Comparison of ENCODE assay signal across 18 cellular contexts in genomic region chr7:79308176-79308575, GRCh38.
DNase-seq lines count a peak whose midpoint lies in the region; ATAC-seq, FAIRE-seq and TF ChIP-seq lines count a peak whose summit lies in the region.
"Had no signal": no experiment of that assay in that cellular context is flagged by ENCODE, and none has a peak within 500 bp of the region (broad histone marks: within the 10 kb centered on the region; RNA-seq: fewer than 3 reads in every experiment).

No MANE protein-coding gene starts in this region.

- H3K4me3 ChIP-seq in GM23248 (no peak overlapping the region), PC-3 (ENCODE audit: low read length) (no peak overlapping the region), HepG2 (replicated peaks in 1 of 3; ENCODE audit: insufficient read depth in 1 of 3, low read depth in 2 of 3, low read length in 3 of 3) (no peak overlapping the region), lower lobe of right lung (no peak overlapping the region)
- H3K4me3 ChIP-seq: K562 had no signal

- H3F3A ChIP-seq in GM23248 (ENCODE audit: insufficient read depth) (no peaks in the 10 kb centered on the region), PC-3 (ENCODE audit: low read length, unreplicated experiment) (no peaks in the 10 kb centered on the region)

- CTCF ChIA-PET in PC-3 (lab: Charles Lee) (interaction anchor here (0.6 to 1.2 kb wide), 2 partner anchors 10 to 102 kb away, joined by 3 to 10 read pairs; no protein-coding TSS in a partner anchor), HepG2 (lab: Yijun Ruan, JAX; ENCODE audit: low intra/inter-chr PET ratio, low total read pairs) (no interaction called here)

- no peak overlapping the region for H3K9ac ChIP-seq in GM23248
- no peak overlapping the region for H3K9ac ChIP-seq in PC-3 (ENCODE audit: low read length)
- H3K9ac ChIP-seq in HepG2 (ENCODE audit: insufficient read depth, low read depth, low read length): no peak overlapping the region

- TF ChIP-seq CTCF in PC-3 (conservative IDR thresholded peaks at IDR 0.05; ENCODE audit: low read depth, low read length): peak; percentile 44
- TF ChIP-seq CTCF in HepG2 (CRISPR knock-in tag; IDR thresholded peaks at IDR 0.05): peak; percentile 41
- no peak for TF ChIP-seq CTCF in lower lobe of right lung (IDR thresholded peaks at IDR 0.05)

- in situ Hi-C loops in GM23248 (cut with MboI) (no loop called here), HepG2 (cut with HindIII; ENCODE audit: extremely low pct_ligation_motif_present, low pct_unique_long_range_greater_than_20kb) (loop anchor here (25.0 kb wide), 1 partner anchor 704 kb away; no protein-coding TSS in a partner anchor)

- H3K79me2 ChIP-seq in GM23248 (ENCODE audit: insufficient read depth): no peaks in the 10 kb centered on the region
- H3K79me2 ChIP-seq in PC-3 (ENCODE audit: low read length): no peaks in the 10 kb centered on the region
- H3K79me2 ChIP-seq in HepG2 (ENCODE audit: insufficient read depth, low read length): no peaks in the 10 kb centered on the region

- peak; percentile 39 for FAIRE-seq in HepG2 (lab: Jason Lieb, UNC)
- FAIRE-seq: endometrium, H54, K562, RCC 7860 had no signal

- POLR2A ChIA-PET in PC-3 (lab: Charles Lee; ENCODE audit: unreplicated experiment): interaction anchor here (0.6 to 1.1 kb wide), 2 partner anchors 15 to 333 kb away, joined by 3 to 4 read pairs; no protein-coding TSS in a partner anchor
- POLR2A ChIA-PET in HepG2 (lab: Yijun Ruan, JAX): no interaction called here

- H3K27me3 ChIP-seq in GM23248 (replicated peaks; ENCODE audit: insufficient read depth) (no peaks in the 10 kb centered on the region), PC-3 (ENCODE audit: low read length) (no peaks in the 10 kb centered on the region), HepG2 (ENCODE audit: control insufficient read depth in 1 of 2, insufficient read depth in 2 of 2, low read length in 2 of 2) (no peaks in the 10 kb centered on the region), lower lobe of right lung (ENCODE audit: low read depth) (no peaks in the 10 kb centered on the region)

- H3K9me3 ChIP-seq in GM23248 (ENCODE audit: low read depth) (no peaks in the 10 kb centered on the region), PC-3 (ENCODE audit: low read length) (no peaks in the 10 kb centered on the region), HepG2 (ENCODE audit: low read length) (no peaks in the 10 kb centered on the region), lower lobe of right lung (no peaks in the 10 kb centered on the region)

- H3K9me2 ChIP-seq in GM23248 (ENCODE audit: insufficient read depth): no peaks in the 10 kb centered on the region
- no peaks in the 10 kb centered on the region for H3K9me2 ChIP-seq in PC-3 (replicated peaks; ENCODE audit: low read length)

- no TSS peak for BruUV-seq in PC-3 (replicated peaks; lab: Mats Ljungman, UMichigan)
- BruUV-seq in HepG2 (replicated peaks; lab: Mats Ljungman, UMichigan): no TSS peak

- DNase-seq in GM23248 (peak; percentile 7), PC-3 (peak; percentile 24), fibroblast of gingiva (ENCODE audit: low read depth) (peak; percentile 16), HepG2 (ENCODE audit: low spot score) (peak; percentile 55), lower lobe of right lung (no peak), foreskin melanocyte (no peak)
- DNase-seq in central memory CD4-positive, alpha-beta T cell: no peak
- DNase-seq: activated CD8-positive, alpha-beta memory T cell treated with anti-CD3 and anti-CD28 coated beads, Interleukin-2, amount 50 U/mL, for 4 hours; amygdala; immature natural killer cell; occipital lobe; stimulated activated CD4-positive, alpha-beta T cell treated with anti-CD3 and anti-CD28 coated beads, Interleukin-2, amount 100 ng/mL, for 48 hours; stimulated activated naive CD4-positive, alpha-beta T cell treated with Interleukin-2 at 50 U/mL for 16 hours had no signal

- TF ChIP-seq RAD21 in HepG2 (CRISPR knock-in tag; IDR thresholded peaks at IDR 0.05): no peak

- H3K36me3 ChIP-seq in GM23248 (ENCODE audit: low read depth) (no peaks in the 10 kb centered on the region), PC-3 (ENCODE audit: low read depth, low read length) (no peaks in the 10 kb centered on the region), HepG2 (replicated peaks in 1 of 2; ENCODE audit: control insufficient read depth in 1 of 2, insufficient read depth in 2 of 2, low read length in 2 of 2) (no peaks in the 10 kb centered on the region), lower lobe of right lung (no peaks in the 10 kb centered on the region)

- no peak for TF ChIP-seq POLR2A in HepG2 (IDR thresholded peaks at IDR 0.05; ENCODE audit: insufficient read depth in 1 of 2, low read depth in 2 of 2, low read length in 2 of 2)

- WGBS in GM23248 (ENCODE audit: low coverage in 1 of 2, low lambda C conversion rate in 2 of 2, missing lambda C conversion rate in 2 of 2), 2 experiments: 61 to 66% methylated on average over 4 of the region's 4 CpGs
- WGBS in HepG2 (ENCODE audit: low lambda C conversion rate): 24% methylated on average over 4 of the region's 4 CpGs

- ATAC-seq in PC-3: peak; percentile 35; the same call in 1 of the 2 replicates
- peak; percentile 90 for ATAC-seq in HepG2
- no peak for ATAC-seq in lower lobe of right lung
- no peak for ATAC-seq in HG03442 (IDR thresholded peaks at IDR 0.05; ENCODE audit: unreplicated experiment)
- ATAC-seq: K562 had no signal

- TF ChIP-seq EP300 in HepG2 (IDR thresholded peaks at IDR 0.05; ENCODE audit: low read depth in 2 of 2, low read length in 2 of 2) (no peak), HepG2 (CRISPR knock-in tag; IDR thresholded peaks at IDR 0.05; ENCODE audit: borderline replicate concordance) (no peak)

- no peak overlapping the region for H3K27ac ChIP-seq in GM23248
- no peak overlapping the region for H3K27ac ChIP-seq in PC-3 (ENCODE audit: low read length)
- no peak overlapping the region for H3K27ac ChIP-seq in HepG2 (ENCODE audit: extremely low read length, insufficient read depth, low read length)
- H3K27ac ChIP-seq in lower lobe of right lung: no peak overlapping the region

- no peaks in the 10 kb centered on the region for H4K20me1 ChIP-seq in GM23248 (ENCODE audit: insufficient read depth)
- no peaks in the 10 kb centered on the region for H4K20me1 ChIP-seq in PC-3 (ENCODE audit: low read length)
- H4K20me1 ChIP-seq in HepG2 (ENCODE audit: insufficient read depth, low read length): no peaks in the 10 kb centered on the region

- H3K4me2 ChIP-seq in GM23248 (ENCODE audit: unreplicated experiment): no peak overlapping the region
- H3K4me2 ChIP-seq in PC-3 (ENCODE audit: low read length): no peak overlapping the region
- H3K4me2 ChIP-seq in HepG2 (ENCODE audit: low read depth, low read length): no peak overlapping the region

- intact Hi-C loops in PC-3 (cut with micrococcal nuclease) (no loop called here), HepG2 (cut with micrococcal nuclease; ENCODE audit: unreplicated experiment) (no loop called here), lower lobe of right lung (cut with DNase I) (no loop called here)

- H2AFZ ChIP-seq in GM23248: no peak overlapping the region
- no peak overlapping the region for H2AFZ ChIP-seq in PC-3 (ENCODE audit: low read length)
- no peak overlapping the region for H2AFZ ChIP-seq in HepG2 (ENCODE audit: low read length)

- no peaks in the 10 kb centered on the region for H3K4me1 ChIP-seq in GM23248 (ENCODE audit: insufficient read depth)
- H3K4me1 ChIP-seq in PC-3 (ENCODE audit: insufficient read depth, low read length): 0 out of 2 replicates have a peak, but pooled peaks cover 5% of the 10 kb centered on the region
- H3K4me1 ChIP-seq in HepG2 (ENCODE audit: insufficient read depth, low read length): peaks cover 5% of the 10 kb centered on the region; the same call in 1 of the 2 replicates
- H3K4me1 ChIP-seq in lower lobe of right lung: no peaks in the 10 kb centered on the region

TF ChIP-seq in HepG2, 621 proteins besides CTCF, POLR2A, EP300 and RAD21:
- TF ChIP-seq ZNF337 (CRISPR knock-in tag; IDR thresholded peaks at IDR 0.05; ENCODE audit: borderline replicate concordance, low read depth): no peak
- 0 out of 2 replicates have a peak, but pooled peaks have one; percentile 9 for TF ChIP-seq CEBPG (CRISPR knock-in tag; IDR thresholded peaks at IDR 0.05)
- TF ChIP-seq ZNF770 (CRISPR knock-in tag; IDR thresholded peaks at IDR 0.05): no peak
- peak; percentile 26; the same call in 1 of the 2 replicates for TF ChIP-seq SMC3 (IDR thresholded peaks at IDR 0.05; ENCODE audit: low read length)
- TF ChIP-seq STAG1 (CRISPR knock-in tag; IDR thresholded peaks at IDR 0.05): 0 out of 2 replicates have a peak, but pooled peaks have one; percentile 8
- no peak for TF ChIP-seq NFATC3 (CRISPR knock-in tag; IDR thresholded peaks at IDR 0.05)

Comparison
In these comparisons a context has a peak if more than half of its experiments do, and no peak if none do; other contexts are left out.
1. DNase-seq: peak in GM23248 (single experiment), PC-3 (single experiment), fibroblast of gingiva (single experiment) and HepG2 (single experiment); none in lower lobe of right lung (single experiment), foreskin melanocyte (single experiment) and central memory CD4-positive, alpha-beta T cell (single experiment).
2. ATAC-seq: peak in PC-3 (single experiment) and HepG2 (single experiment); none in lower lobe of right lung (0 of 2) and HG03442 (single experiment).